In the genomic region with DNA sequence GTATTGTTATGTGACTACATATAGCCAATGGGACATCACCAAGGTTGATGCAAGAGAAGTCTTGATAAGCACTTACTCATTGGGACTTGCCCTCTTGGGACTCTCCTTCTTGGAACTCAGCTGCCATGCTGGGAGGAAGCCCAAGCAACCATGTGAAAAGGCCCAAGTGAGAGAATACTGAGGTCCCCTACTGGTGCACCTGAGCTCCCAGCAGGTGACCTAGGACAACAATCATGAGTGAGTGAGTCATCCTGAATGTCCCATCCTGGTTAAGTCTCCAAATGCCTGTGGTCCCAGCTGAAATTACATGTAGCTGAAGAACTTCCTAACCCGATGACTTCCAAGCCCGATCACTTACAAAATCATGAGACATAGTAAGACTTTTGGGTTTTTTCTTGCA, we compare ENCODE assay signal across 8 cellular contexts.
"Had no signal": no experiment of that assay in that cellular context is flagged by ENCODE, and none has a peak within 500 bp of the region (broad histone marks: within the 10 kb centered on the region; RNA-seq: fewer than 3 reads in every experiment).

No MANE protein-coding gene starts in this region.

- H3K36me3 Mint-ChIP-seq: IgD-negative memory B cell had no signal

- H3K9me3 ChIP-seq: HAP-1 had no signal

- ATAC-seq: GM23338, HCT116, HepG2 had no signal

- H3K4me3 Mint-ChIP-seq: GM23338, HFFc6, IgD-negative memory B cell had no signal

- DNase-seq: H7, HFFc6, KBM-7 had no signal

- H3K36me3 ChIP-seq: HAP-1 had no signal

- FAIRE-seq: HepG2 had no signal

- H3K27ac Mint-ChIP-seq: GM23338, HFFc6, IgD-negative memory B cell had no signal

- H3K4me1 ChIP-seq: HAP-1 had no signal

- H3K4me3 ChIP-seq: GM23338, HAP-1 had no signal
